ENCODE assay signal across 30 cellular contexts in the genomic region with DNA sequence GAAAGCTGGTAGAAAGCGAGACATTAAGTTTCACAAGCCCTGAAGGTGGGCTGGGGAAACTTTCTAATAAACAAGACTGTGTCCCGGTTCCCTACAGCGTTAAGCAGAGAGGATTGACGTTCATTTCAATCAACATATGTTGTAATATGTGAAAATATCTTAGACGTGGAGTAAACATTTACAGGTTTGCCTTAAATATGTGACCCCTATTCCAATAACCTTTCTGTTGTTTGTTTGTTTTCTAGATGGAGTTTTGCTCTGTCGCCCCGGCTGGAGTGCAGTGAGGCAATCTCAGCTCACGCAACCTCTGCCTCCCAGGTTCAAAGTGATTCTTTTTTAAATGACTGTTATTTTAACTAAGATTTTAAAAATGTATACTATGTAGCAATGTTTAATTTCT.
"Had no signal": no experiment of that assay in that cellular context is flagged by ENCODE, and none has a peak within 500 bp of the region (broad histone marks: within the 10 kb centered on the region; RNA-seq: fewer than 3 reads in every experiment).

No MANE protein-coding gene starts in this region.

- H3K27ac Mint-ChIP-seq: activated CD8-positive, alpha-beta T cell treated with anti-CD3 and anti-CD28 coated beads for 36 hours; activated naive CD4-positive, alpha-beta T cell treated with anti-CD3 and anti-CD28 coated beads, Interleukin-2, amount 50 U/mL, for 24 hours had no signal

- H3K4me2 ChIP-seq: KMS-11 had no signal

- H3K27ac ChIP-seq: ascending aorta, body of pancreas, KMS-11, SK-N-MC, WERI-Rb-1 had no signal

- FAIRE-seq: bronchial epithelial cell had no signal

- H3K4me3 Mint-ChIP-seq: activated CD8-positive, alpha-beta T cell treated with anti-CD3 and anti-CD28 coated beads for 36 hours; activated naive CD4-positive, alpha-beta T cell treated with anti-CD3 and anti-CD28 coated beads, Interleukin-2, amount 50 U/mL, for 24 hours had no signal

- DNase-seq: activated CD4-positive, alpha-beta T cell treated with anti-CD3 and anti-CD28 coated beads for 4 hours; activated CD8-positive, alpha-beta memory T cell treated with anti-CD3 and anti-CD28 coated beads, Interleukin-2, amount 50 U/mL, for 48 hours; activated CD8-positive, alpha-beta T cell treated with anti-CD3 and anti-CD28 coated beads for 36 hours; activated effector memory CD4-positive, alpha-beta T cell treated with Interleukin-2 at 50 U/mL for 16 hours; activated naive CD4-positive, alpha-beta T cell; activated T-cell treated with anti-CD3 and anti-CD28 coated beads, Interleukin-2, amount 50 U/mL, for 1 hour; amniotic stem cell; body of pancreas; central memory CD4-positive, alpha-beta T cell; NCI-H1092; NCI-H1417; NCI-H1930; NCI-H2107; NCI-H2171 treated with DMSO at 0.1 percent for 48 hours; NCI-H226; NCI-H510A; NCI-H69; NK-92 treated with Interleukin-12 subunit alpha and Interleukin-12 subunit beta, amount 100 ng/mL, for 24 hours; OCI-M1; RPMI8226; T-helper 1 cell; WERI-Rb-1 had no signal

- H3K36me3 ChIP-seq: ascending aorta, WERI-Rb-1 had no signal

- H3K27me3 Mint-ChIP-seq: activated CD8-positive, alpha-beta T cell treated with anti-CD3 and anti-CD28 coated beads for 36 hours; activated naive CD4-positive, alpha-beta T cell treated with anti-CD3 and anti-CD28 coated beads, Interleukin-2, amount 50 U/mL, for 24 hours had no signal

- H3K36me3 Mint-ChIP-seq: activated naive CD4-positive, alpha-beta T cell treated with anti-CD3 and anti-CD28 coated beads, Interleukin-2, amount 50 U/mL, for 24 hours had no signal

- H3K9ac ChIP-seq: KMS-11 had no signal

- H3K9me3 ChIP-seq: ascending aorta, body of pancreas had no signal

- ATAC-seq: activated CD4-positive, CD25-positive, alpha-beta regulatory T cell treated with anti-CD3 and anti-CD28 coated beads, Interleukin-2, amount 50 U/mL, for 24 hours; activated CD8-positive, alpha-beta T cell treated with anti-CD3 and anti-CD28 coated beads for 36 hours; body of pancreas; Panc1; Right ventricle myocardium inferior had no signal

- H3K4me1 ChIP-seq: ascending aorta, body of pancreas had no signal

- H3K4me1 Mint-ChIP-seq: activated naive CD4-positive, alpha-beta T cell treated with anti-CD3 and anti-CD28 coated beads, Interleukin-2, amount 50 U/mL, for 24 hours had no signal

- H3K27me3 ChIP-seq: ascending aorta, body of pancreas had no signal

- H3K4me3 ChIP-seq: ascending aorta, body of pancreas, SK-N-MC had no signal
